In the genomic region with DNA sequence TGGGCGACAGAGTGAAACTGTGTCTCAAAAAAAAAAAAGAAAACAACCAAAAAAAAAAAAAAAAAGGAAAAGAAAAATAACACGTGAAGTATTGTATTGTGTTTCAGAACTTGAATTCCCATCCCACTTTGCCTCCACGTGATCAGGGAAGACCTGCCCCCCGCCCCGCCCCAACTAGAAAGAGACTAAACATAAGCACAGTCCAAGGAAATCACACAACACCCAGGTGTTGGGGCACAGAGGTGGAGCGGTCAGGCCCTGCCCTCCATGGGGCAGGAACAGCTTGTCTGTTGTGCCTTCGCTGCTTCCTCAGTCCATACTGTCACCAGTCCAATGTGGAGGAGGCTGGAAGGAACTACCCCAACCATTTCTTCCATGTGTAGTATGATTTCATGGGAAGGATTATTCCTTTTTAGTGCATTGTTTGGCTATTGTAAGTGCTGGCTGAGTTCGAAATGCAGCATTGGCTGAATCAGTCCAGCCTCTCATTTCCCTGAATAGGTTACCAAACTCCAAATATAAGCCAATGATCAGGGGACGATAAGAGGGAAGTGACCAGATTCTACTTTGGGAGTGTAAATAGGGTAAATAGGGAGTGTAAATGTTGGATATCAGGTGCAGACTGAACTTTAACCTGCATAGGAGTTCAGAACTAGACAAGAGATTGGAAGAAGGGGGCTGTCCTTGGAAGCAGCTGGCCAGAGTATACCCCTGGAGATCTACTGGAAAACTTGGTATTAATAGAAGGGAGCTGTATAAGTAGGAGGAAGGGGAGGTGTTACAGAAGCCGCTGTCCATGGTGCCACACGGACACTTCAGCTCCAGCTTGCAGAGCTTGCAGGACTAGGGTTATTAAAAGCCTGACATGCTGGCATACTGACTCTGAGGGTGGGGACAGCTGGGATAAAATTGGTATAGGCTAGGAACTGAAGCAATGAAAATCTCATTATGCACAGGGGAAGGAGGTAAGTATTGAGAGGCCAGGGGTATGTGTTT, we compare ENCODE assay signal across 14 cellular contexts. TPM values are rescaled to one million over a fixed set of nuclear protein-coding genes. Genes with fewer than 3 reads are reported as not detected.
DNase-seq lines count a peak whose midpoint lies in the region; ATAC-seq and TF ChIP-seq lines count a peak whose summit lies in the region.
"Had no signal": no experiment of that assay in that cellular context is flagged by ENCODE, and none has a peak within 500 bp of the region (broad histone marks: within the 10 kb centered on the region; RNA-seq: fewer than 3 reads in every experiment).

No MANE protein-coding gene starts in this region.

- H3K4me3 ChIP-seq in DND-41 (ENCODE audit: low read depth in 1 of 2, low read length in 2 of 2), result no peak overlapping the region
- H3K4me3 ChIP-seq in cardiac fibroblast (replicated peaks in 1 of 2; ENCODE audit: low read depth in 2 of 2, low read length in 2 of 2), result no peak overlapping the region
- H3K4me3 ChIP-seq in ovary, result no peak overlapping the region
- H3K4me3 ChIP-seq: lower lobe of right lung, SK-N-MC, thoracic aorta had no signal

- no peak for TF ChIP-seq CTCF in DND-41 (IDR thresholded peaks at IDR 0.05; ENCODE audit: borderline replicate concordance, extremely low read depth, low read length, poor library complexity, severe bottlenecking)
- no peak for TF ChIP-seq CTCF in cardiac fibroblast (IDR thresholded peaks at IDR 0.05; ENCODE audit: low read depth, low read length)
- TF ChIP-seq CTCF in ovary (IDR thresholded peaks at IDR 0.05), result no peak
- TF ChIP-seq CTCF in GM13977 (IDR thresholded peaks at IDR 0.05; ENCODE audit: extremely low read depth, insufficient read depth, missing control alignments), result no peak

- H3K9me3 ChIP-seq in DND-41 (ENCODE audit: insufficient read depth, low read length, severe bottlenecking) (no peaks in the 10 kb centered on the region), ovary (no peaks in the 10 kb centered on the region)
- H3K9me3 ChIP-seq: lower lobe of right lung, thoracic aorta had no signal

- DNase-seq in DND-41 (peak; percentile 45), KG1 (lab: John Stamatoyannopoulos, UW) (peak; percentile 2), cardiac fibroblast (ENCODE audit: low read depth in 2 of 2) (peak; percentile 18 to 46), left lobe of liver (ENCODE audit: low spot score) (peak; percentile 84), ovary (no peak), kidney glomerular epithelial cell (lab: John Stamatoyannopoulos, UW) (no peak), GM13977 (ENCODE audit: low spot score) (no peak)
- DNase-seq: activated CD4-positive, alpha-beta T cell treated with anti-CD3 and anti-CD28 coated beads, Interleukin-2, amount 50 U/mL, for 4 hours; CD8-positive, alpha-beta T cell; lower lobe of right lung; NCI-H446 treated with DMSO at 0.1 percent for 48 hours had no signal

- TF ChIP-seq POLR2A in ovary (IDR thresholded peaks at IDR 0.05), result no peak

- no peak overlapping the region for H2AFZ ChIP-seq in DND-41 (ENCODE audit: low read depth, low read length)

- H3K36me3 ChIP-seq in DND-41 (ENCODE audit: insufficient read depth, low read length) (no peaks in the 10 kb centered on the region), ovary (no peaks in the 10 kb centered on the region)
- H3K36me3 ChIP-seq: lower lobe of right lung, thoracic aorta had no signal

- in situ Hi-C loops in GM13977 (cut with MboI; ENCODE audit: low pct_unique_long_range_greater_than_20kb, low sequenced_read_pairs, unreplicated experiment), result loop anchor here (10.0 to 25.0 kb wide), 2 partner anchors 231 to 393 kb away; no protein-coding TSS in a partner anchor

- intact Hi-C loops in ovary (cut with DNase I), result no loop called here

- no peak overlapping the region for H3K9ac ChIP-seq in DND-41 (ENCODE audit: low read depth, low read length)

- H3K4me1 ChIP-seq in DND-41 (ENCODE audit: insufficient read depth, low read length) (no peaks in the 10 kb centered on the region), ovary (ENCODE audit: insufficient read depth) (peaks cover 7% of the 10 kb centered on the region)

- H4K20me1 ChIP-seq in DND-41 (ENCODE audit: insufficient read depth, low read length), result no peaks in the 10 kb centered on the region

- H3K27me3 ChIP-seq in DND-41 (ENCODE audit: insufficient read depth, low read length, poor library complexity), result no peaks in the 10 kb centered on the region
- H3K27me3 ChIP-seq in ovary, result no peaks in the 10 kb centered on the region

- WGBS in ovary, 3 donors, result 72 to 86% (median 76%) methylated on average over 11 of the region's 11 CpGs

- no peak for TF ChIP-seq EP300 in ovary (IDR thresholded peaks at IDR 0.05)

- H3K27ac ChIP-seq in DND-41 (ENCODE audit: low read length) (no peak overlapping the region), ovary (no peak overlapping the region)
- H3K27ac ChIP-seq: lower lobe of right lung, SK-N-MC, thoracic aorta had no signal

- H3K79me2 ChIP-seq in DND-41 (ENCODE audit: insufficient read depth, low read length), result no peaks in the 10 kb centered on the region

- ATAC-seq in DND-41 (ENCODE audit: insufficient read depth, low read depth) (peak; percentile 66; the same call in 2 of the 3 replicates), left lobe of liver (peak; percentile 73), HG03442 (IDR thresholded peaks at IDR 0.05; ENCODE audit: unreplicated experiment) (no peak)
- ATAC-seq: CD8-positive, alpha-beta T cell; lower lobe of right lung had no signal

- H3K4me2 ChIP-seq in DND-41 (ENCODE audit: insufficient read depth, low read length), result no peak overlapping the region

RNA-seq across cellular contexts. Expression of gene TANGO6, which starts 50.7 kb away (rescaled TPM):
- total RNA-seq in left lobe of liver (12.2 TPM), ovary (10 to 100 TPM in 6 of 7 donors, 1 to 10 TPM in 1; 9.4 to 27.8 (median 18.3) TPM)
- polyA plus RNA-seq in ovary, result 1 to 10 TPM; 4.7 to 9.1 TPM

Comparison
In these comparisons a context has a peak if more than half of its experiments do, and no peak if none do; other contexts are left out.
1. DNase-seq: peak in DND-41 (single experiment), KG1 (single experiment), cardiac fibroblast (2 of 2) and left lobe of liver (single experiment); none in ovary (0 of 5), kidney glomerular epithelial cell (single experiment) and GM13977 (single experiment).